Comparison of ENCODE assay signal across 20 cellular contexts in genomic region chr1:66256629-66257575, GRCh38.
DNase-seq lines count a peak whose midpoint lies in the region; ATAC-seq and TF ChIP-seq lines count a peak whose summit lies in the region.
"Had no signal": no experiment of that assay in that cellular context is flagged by ENCODE, and none has a peak within 500 bp of the region (broad histone marks: within the 10 kb centered on the region; RNA-seq: fewer than 3 reads in every experiment).

No MANE protein-coding gene starts in this region.

- H3K36me3 Mint-ChIP-seq in activated CD4-positive, alpha-beta memory T cell treated with anti-CD3 and anti-CD28 coated beads for 36 hours, result no peaks in the 10 kb centered on the region
- H3K36me3 Mint-ChIP-seq in activated CD4-positive, alpha-beta memory T cell treated with anti-CD3 and anti-CD28 coated beads, Interleukin-2, amount 10 ng/mL, durations not matched to agents 7 days and 5 days (ENCODE audit: low read depth), result peaks cover 11% of the 10 kb centered on the region
- H3K36me3 Mint-ChIP-seq: activated naive CD4-positive, alpha-beta T cell treated with anti-CD3 and anti-CD28 coated beads, Interleukin-2, amount 50 U/mL, for 24 hours had no signal

- no peak for TF ChIP-seq POLR2A in HCT116 (IDR thresholded peaks at IDR 0.05; ENCODE audit: borderline replicate concordance, extremely low read depth, insufficient read depth, insufficient read length)

- peak overlapping the region; percentile 30 for H3K27ac Mint-ChIP-seq in activated CD4-positive, alpha-beta memory T cell treated with anti-CD3 and anti-CD28 coated beads for 36 hours
- no peak overlapping the region for H3K27ac Mint-ChIP-seq in activated CD4-positive, alpha-beta memory T cell treated with anti-CD3 and anti-CD28 coated beads, Interleukin-2, amount 10 ng/mL, durations not matched to agents 7 days and 5 days
- H3K27ac Mint-ChIP-seq: activated naive CD4-positive, alpha-beta T cell treated with anti-CD3 and anti-CD28 coated beads, Interleukin-2, amount 50 U/mL, for 24 hours had no signal

- CTCF ChIA-PET in activated CD4-positive, alpha-beta memory T cell treated with anti-CD3 and anti-CD28 coated beads for 36 hours (lab: Charles Lee), result interaction anchor here (0.7 to 20.4 kb wide), 15 partner anchors 10 to 247 kb away, joined by 3 to 476 read pairs (median 9); no protein-coding TSS in a partner anchor
- CTCF ChIA-PET in activated CD4-positive, alpha-beta memory T cell treated with anti-CD3 and anti-CD28 coated beads, Interleukin-2, amount 10 ng/mL, durations not matched to agents 7 days and 5 days (lab: Charles Lee), result interaction anchor here (1.0 to 19.7 kb wide), 8 partner anchors 10 to 188 kb away, joined by 3 to 422 read pairs (median 6); no protein-coding TSS in a partner anchor
- CTCF ChIA-PET in HCT116 (lab: Charles Lee), result interaction anchor here (1.0 to 10.2 kb wide), 7 partner anchors 14 to 247 kb away, joined by 4 to 122 read pairs (median 6); no protein-coding TSS in a partner anchor

- H3K4me3 Mint-ChIP-seq in activated CD4-positive, alpha-beta memory T cell treated with anti-CD3 and anti-CD28 coated beads for 36 hours, result no peak overlapping the region
- no peak overlapping the region for H3K4me3 Mint-ChIP-seq in activated CD4-positive, alpha-beta memory T cell treated with anti-CD3 and anti-CD28 coated beads, Interleukin-2, amount 10 ng/mL, durations not matched to agents 7 days and 5 days
- H3K4me3 Mint-ChIP-seq: activated naive CD4-positive, alpha-beta T cell treated with anti-CD3 and anti-CD28 coated beads, Interleukin-2, amount 50 U/mL, for 24 hours; IgD-negative memory B cell had no signal

- H3K9ac ChIP-seq in HCT116 (ENCODE audit: low read length) (no peak overlapping the region), adipocyte (ENCODE audit: low read length) (no peak overlapping the region), rectal smooth muscle tissue (ENCODE audit: low read length) (no peak overlapping the region)
- H3K9ac ChIP-seq: BLaER1 treated with 17β-estradiol and CSF1 and Interleukin-3, amounts not matched to agents 10 nM and 100 nM; parathyroid adenoma had no signal

- intact Hi-C loops in activated CD4-positive, alpha-beta memory T cell treated with anti-CD3 and anti-CD28 coated beads for 36 hours (cut with micrococcal nuclease), result no loop called here
- intact Hi-C loops in HCT116 (cut with micrococcal nuclease), result no loop called here

- 0 out of 2 replicates have a peak overlapping the region, but pooled peaks have one; percentile 1 for H3K4me2 ChIP-seq in HCT116 (ENCODE audit: low read length)

- ATAC-seq in HCT116 (no peak), GM19324 (IDR thresholded peaks at IDR 0.05; ENCODE audit: low FRiP score, unreplicated experiment) (no peak), GM21717 (IDR thresholded peaks at IDR 0.05; ENCODE audit: unreplicated experiment) (no peak)
- ATAC-seq: gastrocnemius medialis had no signal

- TF ChIP-seq CTCF in HCT116 (IDR thresholded peaks at IDR 0.05 in 2 of 3, conservative IDR thresholded peaks at IDR 0.05 in 1 of 3; ENCODE audit: borderline replicate concordance in 1 of 3, insufficient read depth in 1 of 3, low read depth in 2 of 3, low read length in 2 of 3), result no peak

- peak overlapping the region; percentile 59 for H2AFZ ChIP-seq in HCT116 (ENCODE audit: low read depth, low read length, poor library complexity, severe bottlenecking)
- H2AFZ ChIP-seq: parathyroid adenoma had no signal

- POLR2A ChIA-PET in activated CD4-positive, alpha-beta memory T cell treated with anti-CD3 and anti-CD28 coated beads for 36 hours (lab: Charles Lee), result interaction anchor here (0.5 to 4.2 kb wide), 9 partner anchors 10 to 187 kb away, joined by 3 to 29 read pairs (median 6); no protein-coding TSS in a partner anchor
- POLR2A ChIA-PET in activated CD4-positive, alpha-beta memory T cell treated with anti-CD3 and anti-CD28 coated beads, Interleukin-2, amount 10 ng/mL, durations not matched to agents 7 days and 5 days (lab: Charles Lee), result interaction anchor here (0.6 to 2.0 kb wide), 11 partner anchors 9 to 190 kb away, joined by 3 to 11 read pairs (median 6); no protein-coding TSS in a partner anchor
- POLR2A ChIA-PET in HCT116 (lab: Charles Lee), result interaction anchor here (1.2 to 1.6 kb wide), 3 partner anchors 85 to 179 kb away, joined by 4 read pairs; no protein-coding TSS in a partner anchor

- no peak for DNase-seq in activated CD4-positive, alpha-beta memory T cell treated with anti-CD3 and anti-CD28 coated beads for 36 hours
- DNase-seq in activated CD4-positive, alpha-beta memory T cell treated with anti-CD3 and anti-CD28 coated beads, Interleukin-2, amount 10 ng/mL, durations not matched to agents 7 days and 5 days, result no peak
- no peak for DNase-seq in HCT116 (ENCODE audit: low read depth, low spot score)
- peak; percentile 68 for DNase-seq in adipocyte (ENCODE audit: low read depth)
- DNase-seq in activated effector memory CD4-positive, alpha-beta T cell treated with Interleukin-2 at 50 U/mL for 16 hours, result no peak
- DNase-seq: activated CD8-positive, alpha-beta memory T cell treated with anti-CD3 and anti-CD28 coated beads, Interleukin-2, amount 50 U/mL, for 4 hours; dermis blood vessel endothelial cell; gastrocnemius medialis; kidney; NCI-H1694 treated with DMSO at 0.1 percent for 48 hours; T-helper 9 cell; upper lobe of left lung had no signal

- no peaks in the 10 kb centered on the region for H3K9me3 ChIP-seq in HCT116 (ENCODE audit: control insufficient read depth in 1 of 2, insufficient read depth in 1 of 2, low read depth in 1 of 2, low read length in 2 of 2)
- no peaks in the 10 kb centered on the region for H3K9me3 ChIP-seq in adipocyte (ENCODE audit: control insufficient read depth, low read length)
- H3K9me3 ChIP-seq: BLaER1 treated with 17β-estradiol and CSF1 and Interleukin-3, amounts not matched to agents 10 nM and 100 nM; gastrocnemius medialis; upper lobe of left lung had no signal

- RAD21 ChIA-PET in HCT116 (lab: Charles Lee; ENCODE audit: low non-redundant PET in 1 of 2, low total read pairs in 2 of 2, uncharacterized antibody in 2 of 2, unreplicated experiment in 2 of 2), result interaction anchor here (0.7 to 1.6 kb wide), 2 partner anchors 94 to 247 kb away, joined by 3 to 4 read pairs; no protein-coding TSS in a partner anchor

- H3K27me3 Mint-ChIP-seq in activated CD4-positive, alpha-beta memory T cell treated with anti-CD3 and anti-CD28 coated beads for 36 hours, result no peaks in the 10 kb centered on the region
- H3K27me3 Mint-ChIP-seq in activated CD4-positive, alpha-beta memory T cell treated with anti-CD3 and anti-CD28 coated beads, Interleukin-2, amount 10 ng/mL, durations not matched to agents 7 days and 5 days, result no peaks in the 10 kb centered on the region
- H3K27me3 Mint-ChIP-seq: activated naive CD4-positive, alpha-beta T cell treated with anti-CD3 and anti-CD28 coated beads, Interleukin-2, amount 50 U/mL, for 24 hours; IgD-negative memory B cell had no signal

- H4K20me1 ChIP-seq in HCT116 (ENCODE audit: insufficient read depth), result no peaks in the 10 kb centered on the region
- H4K20me1 ChIP-seq: BLaER1 treated with 17β-estradiol and CSF1 and Interleukin-3, amounts not matched to agents 10 nM and 100 nM had no signal

- H3K4me1 ChIP-seq in HCT116 (ENCODE audit: control insufficient read depth in 1 of 2, insufficient read depth in 2 of 2, low read length in 2 of 2) (peaks cover 35 to 87% of the 10 kb centered on the region in 2 experiments), adipocyte (ENCODE audit: control insufficient read depth, insufficient read depth, low read length) (peaks cover 26% of the 10 kb centered on the region), rectal smooth muscle tissue (ENCODE audit: control insufficient read depth, insufficient read depth, low read length) (peaks cover 6% of the 10 kb centered on the region)
- H3K4me1 ChIP-seq: parathyroid adenoma had no signal

- no peak for TF ChIP-seq RAD21 in HCT116 (IDR thresholded peaks at IDR 0.05; ENCODE audit: low read depth)

- no TSS peak for BruUV-seq in HCT116 (replicated peaks; lab: Mats Ljungman, UMichigan)

- no peaks in the 10 kb centered on the region for H3K79me2 ChIP-seq in HCT116 (ENCODE audit: insufficient read depth, low read length)
- H3K79me2 ChIP-seq: parathyroid adenoma had no signal

- peaks cover 77% of the 10 kb centered on the region for H3K4me1 Mint-ChIP-seq in activated CD4-positive, alpha-beta memory T cell treated with anti-CD3 and anti-CD28 coated beads for 36 hours (ENCODE audit: low read depth)
- peaks cover 72% of the 10 kb centered on the region for H3K4me1 Mint-ChIP-seq in activated CD4-positive, alpha-beta memory T cell treated with anti-CD3 and anti-CD28 coated beads, Interleukin-2, amount 10 ng/mL, durations not matched to agents 7 days and 5 days

- H3K27me3 ChIP-seq in HCT116 (ENCODE audit: insufficient read depth, low read length) (no peaks in the 10 kb centered on the region), adipocyte (replicated peaks; ENCODE audit: control insufficient read depth, insufficient read depth, low read length) (no peaks in the 10 kb centered on the region), rectal smooth muscle tissue (ENCODE audit: control insufficient read depth, insufficient read depth, low read length) (no peaks in the 10 kb centered on the region)
- H3K27me3 ChIP-seq: BLaER1 treated with 17β-estradiol and CSF1 and Interleukin-3, amounts not matched to agents 10 nM and 100 nM; gastrocnemius medialis; upper lobe of left lung had no signal

- H3K9me2 ChIP-seq in HCT116 (ENCODE audit: insufficient read depth), result no peaks in the 10 kb centered on the region

- H3K27ac ChIP-seq in HCT116 (ENCODE audit: low read depth, low read length) (no peak overlapping the region; the same call in 1 of the 2 replicates), rectal smooth muscle tissue (ENCODE audit: low read depth, low read length) (peak overlapping the region; percentile 3)
- H3K27ac ChIP-seq: BLaER1 treated with 17β-estradiol and CSF1 and Interleukin-3, amounts not matched to agents 10 nM and 100 nM; epithelial cell of prostate; gastrocnemius medialis; parathyroid adenoma; upper lobe of left lung had no signal

- H3K36me3 ChIP-seq in HCT116 (ENCODE audit: control insufficient read depth in 1 of 2, insufficient read depth in 2 of 2, low read length in 2 of 2) (no peaks in the 10 kb centered on the region), adipocyte (ENCODE audit: control insufficient read depth, insufficient read depth, low read length, severe bottlenecking) (no peaks in the 10 kb centered on the region), rectal smooth muscle tissue (ENCODE audit: control insufficient read depth, insufficient read depth, low read length) (no peaks in the 10 kb centered on the region)
- H3K36me3 ChIP-seq: BLaER1 treated with 17β-estradiol and CSF1 and Interleukin-3, amounts not matched to agents 10 nM and 100 nM; gastrocnemius medialis; upper lobe of left lung had no signal

- H3K9me3 Mint-ChIP-seq in activated CD4-positive, alpha-beta memory T cell treated with anti-CD3 and anti-CD28 coated beads for 36 hours, result no peaks in the 10 kb centered on the region
- H3K9me3 Mint-ChIP-seq in activated CD4-positive, alpha-beta memory T cell treated with anti-CD3 and anti-CD28 coated beads, Interleukin-2, amount 10 ng/mL, durations not matched to agents 7 days and 5 days, result no peaks in the 10 kb centered on the region
- H3K9me3 Mint-ChIP-seq: activated naive CD4-positive, alpha-beta T cell treated with anti-CD3 and anti-CD28 coated beads, Interleukin-2, amount 50 U/mL, for 24 hours; IgD-negative memory B cell had no signal

- H3K4me3 ChIP-seq in HCT116 (replicated peaks in 1 of 2; ENCODE audit: low read depth in 1 of 2, low read length in 2 of 2) (no peak overlapping the region), adipocyte (ENCODE audit: low read length) (no peak overlapping the region), rectal smooth muscle tissue (ENCODE audit: low read length) (no peak overlapping the region)
- H3K4me3 ChIP-seq: BLaER1 treated with 17β-estradiol and CSF1 and Interleukin-3, amounts not matched to agents 10 nM and 100 nM; gastrocnemius medialis; upper lobe of left lung had no signal
